In the genomic region with DNA sequence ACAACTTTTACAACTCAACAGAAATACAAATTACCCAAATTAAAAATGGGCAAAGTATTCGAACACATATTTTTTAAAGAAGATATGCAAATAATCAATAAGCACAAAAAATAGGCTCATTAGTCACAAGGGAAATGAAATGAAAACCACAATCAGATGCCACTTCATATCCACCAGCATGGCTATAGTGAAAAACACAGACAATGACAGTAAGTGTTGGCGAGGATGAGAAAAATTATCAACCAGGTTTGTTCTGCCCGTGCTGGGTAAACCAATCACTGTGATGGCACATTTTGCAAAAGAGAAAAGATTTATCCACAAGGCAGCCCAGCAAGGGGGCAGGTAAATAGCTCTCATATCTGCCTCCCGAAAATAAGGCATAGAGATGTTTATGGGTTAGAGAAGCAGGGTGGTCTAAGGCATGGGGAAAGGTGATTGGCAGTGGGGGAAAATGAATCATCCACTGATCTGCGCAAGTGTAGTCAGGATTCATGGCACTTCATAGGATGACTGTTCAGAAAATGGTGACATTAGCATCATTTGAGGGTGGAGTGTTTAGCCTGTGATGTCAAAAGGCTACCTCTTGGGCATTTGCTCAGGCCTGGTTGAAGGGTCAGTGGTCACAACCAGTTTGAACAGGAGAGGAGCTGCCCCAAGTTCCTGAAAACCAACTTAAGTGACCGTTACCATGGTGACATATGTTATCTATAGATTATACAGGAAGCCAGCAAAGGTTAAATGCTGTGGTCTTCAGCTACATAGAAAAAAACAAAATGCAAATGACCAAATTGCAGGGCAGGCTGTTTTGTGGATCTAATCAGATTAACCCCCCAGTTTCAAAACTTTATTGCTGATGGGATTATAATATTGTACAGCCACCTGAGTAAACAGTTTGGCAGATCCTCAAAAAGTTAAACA, we compare ENCODE assay signal across 1 cellular context.
TF ChIP-seq lines count a peak whose summit lies in the region.

No MANE protein-coding gene starts in this region.

TF ChIP-seq in K562, 482 proteins besides CTCF, POLR2A, EP300 and RAD21 (continues in another document):
- no peak for TF ChIP-seq ZNF24 (IDR thresholded peaks at IDR 0.05)
- peak; percentile 11; the same call in 1 of the 2 replicates for TF ChIP-seq SMARCE1 (IDR thresholded peaks at IDR 0.05)
- 0 out of 2 replicates have a peak, but pooled peaks have one; percentile 62 for TF ChIP-seq NCOA1 (IDR thresholded peaks at IDR 0.05; ENCODE audit: low read depth)
- TF ChIP-seq, protein P1, sequence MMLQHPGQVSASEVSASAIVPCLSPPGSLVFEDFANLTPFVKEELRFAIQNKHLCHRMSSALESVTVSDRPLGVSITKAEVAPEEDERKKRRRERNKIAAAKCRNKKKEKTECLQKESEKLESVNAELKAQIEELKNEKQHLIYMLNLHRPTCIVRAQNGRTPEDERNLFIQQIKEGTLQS (IDR thresholded peaks at IDR 0.05) = peak; percentile 66
- TF ChIP-seq, protein P1 (CRISPR knock-in tag; conservative IDR thresholded peaks at IDR 0.05) = no peak
- TF ChIP-seq, protein P2, sequence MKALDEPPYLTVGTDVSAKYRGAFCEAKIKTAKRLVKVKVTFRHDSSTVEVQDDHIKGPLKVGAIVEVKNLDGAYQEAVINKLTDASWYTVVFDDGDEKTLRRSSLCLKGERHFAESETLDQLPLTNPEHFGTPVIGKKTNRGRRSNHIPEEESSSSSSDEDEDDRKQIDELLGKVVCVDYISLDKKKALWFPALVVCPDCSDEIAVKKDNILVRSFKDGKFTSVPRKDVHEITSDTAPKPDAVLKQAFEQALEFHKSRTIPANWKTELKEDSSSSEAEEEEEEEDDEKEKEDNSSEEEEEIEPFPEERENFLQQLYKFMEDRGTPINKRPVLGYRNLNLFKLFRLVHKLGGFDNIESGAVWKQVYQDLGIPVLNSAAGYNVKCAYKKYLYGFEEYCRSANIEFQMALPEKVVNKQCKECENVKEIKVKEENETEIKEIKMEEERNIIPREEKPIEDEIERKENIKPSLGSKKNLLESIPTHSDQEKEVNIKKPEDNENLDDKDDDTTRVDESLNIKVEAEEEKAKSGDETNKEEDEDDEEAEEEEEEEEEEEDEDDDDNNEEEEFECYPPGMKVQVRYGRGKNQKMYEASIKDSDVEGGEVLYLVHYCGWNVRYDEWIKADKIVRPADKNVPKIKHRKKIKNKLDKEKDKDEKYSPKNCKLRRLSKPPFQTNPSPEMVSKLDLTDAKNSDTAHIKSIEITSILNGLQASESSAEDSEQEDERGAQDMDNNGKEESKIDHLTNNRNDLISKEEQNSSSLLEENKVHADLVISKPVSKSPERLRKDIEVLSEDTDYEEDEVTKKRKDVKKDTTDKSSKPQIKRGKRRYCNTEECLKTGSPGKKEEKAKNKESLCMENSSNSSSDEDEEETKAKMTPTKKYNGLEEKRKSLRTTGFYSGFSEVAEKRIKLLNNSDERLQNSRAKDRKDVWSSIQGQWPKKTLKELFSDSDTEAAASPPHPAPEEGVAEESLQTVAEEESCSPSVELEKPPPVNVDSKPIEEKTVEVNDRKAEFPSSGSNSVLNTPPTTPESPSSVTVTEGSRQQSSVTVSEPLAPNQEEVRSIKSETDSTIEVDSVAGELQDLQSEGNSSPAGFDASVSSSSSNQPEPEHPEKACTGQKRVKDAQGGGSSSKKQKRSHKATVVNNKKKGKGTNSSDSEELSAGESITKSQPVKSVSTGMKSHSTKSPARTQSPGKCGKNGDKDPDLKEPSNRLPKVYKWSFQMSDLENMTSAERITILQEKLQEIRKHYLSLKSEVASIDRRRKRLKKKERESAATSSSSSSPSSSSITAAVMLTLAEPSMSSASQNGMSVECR (CRISPR knock-in tag; IDR thresholded peaks at IDR 0.05) = no peak
- TF ChIP-seq ZBED1 (IDR thresholded peaks at IDR 0.05) = no peak
- TF ChIP-seq, protein P3, sequence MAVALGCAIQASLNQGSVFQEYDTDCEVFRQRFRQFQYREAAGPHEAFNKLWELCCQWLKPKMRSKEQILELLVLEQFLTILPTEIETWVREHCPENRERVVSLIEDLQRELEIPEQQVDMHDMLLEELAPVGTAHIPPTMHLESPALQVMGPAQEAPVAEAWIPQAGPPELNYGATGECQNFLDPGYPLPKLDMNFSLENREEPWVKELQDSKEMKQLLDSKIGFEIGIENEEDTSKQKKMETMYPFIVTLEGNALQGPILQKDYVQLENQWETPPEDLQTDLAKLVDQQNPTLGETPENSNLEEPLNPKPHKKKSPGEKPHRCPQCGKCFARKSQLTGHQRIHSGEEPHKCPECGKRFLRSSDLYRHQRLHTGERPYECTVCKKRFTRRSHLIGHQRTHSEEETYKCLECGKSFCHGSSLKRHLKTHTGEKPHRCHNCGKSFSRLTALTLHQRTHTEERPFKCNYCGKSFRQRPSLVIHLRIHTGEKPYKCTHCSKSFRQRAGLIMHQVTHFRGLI (CRISPR knock-in tag; IDR thresholded peaks at IDR 0.05) = no peak
- TF ChIP-seq, protein P4, sequence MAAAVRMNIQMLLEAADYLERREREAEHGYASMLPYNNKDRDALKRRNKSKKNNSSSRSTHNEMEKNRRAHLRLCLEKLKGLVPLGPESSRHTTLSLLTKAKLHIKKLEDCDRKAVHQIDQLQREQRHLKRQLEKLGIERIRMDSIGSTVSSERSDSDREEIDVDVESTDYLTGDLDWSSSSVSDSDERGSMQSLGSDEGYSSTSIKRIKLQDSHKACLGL (CRISPR knock-in tag; IDR thresholded peaks at IDR 0.05; ENCODE audit: borderline replicate concordance, poor library complexity, severe bottlenecking) = no peak
- TF ChIP-seq, protein P5, sequence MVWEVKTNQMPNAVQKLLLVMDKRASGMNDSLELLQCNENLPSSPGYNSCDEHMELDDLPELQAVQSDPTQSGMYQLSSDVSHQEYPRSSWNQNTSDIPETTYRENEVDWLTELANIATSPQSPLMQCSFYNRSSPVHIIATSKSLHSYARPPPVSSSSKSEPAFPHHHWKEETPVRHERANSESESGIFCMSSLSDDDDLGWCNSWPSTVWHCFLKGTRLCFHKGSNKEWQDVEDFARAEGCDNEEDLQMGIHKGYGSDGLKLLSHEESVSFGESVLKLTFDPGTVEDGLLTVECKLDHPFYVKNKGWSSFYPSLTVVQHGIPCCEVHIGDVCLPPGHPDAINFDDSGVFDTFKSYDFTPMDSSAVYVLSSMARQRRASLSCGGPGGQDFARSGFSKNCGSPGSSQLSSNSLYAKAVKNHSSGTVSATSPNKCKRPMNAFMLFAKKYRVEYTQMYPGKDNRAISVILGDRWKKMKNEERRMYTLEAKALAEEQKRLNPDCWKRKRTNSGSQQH (CRISPR knock-in tag; IDR thresholded peaks at IDR 0.05) = peak; percentile 63; the same call in 1 of the 2 replicates
- TF ChIP-seq CREBBP (IDR thresholded peaks at IDR 0.05; ENCODE audit: low read depth, low read length) = no peak
- TF ChIP-seq PHF21A (IDR thresholded peaks at IDR 0.05; ENCODE audit: borderline replicate concordance, low read depth) = no peak
- TF ChIP-seq FOXA3 (CRISPR knock-in tag; conservative IDR thresholded peaks at IDR 0.05 in 1 of 2, IDR thresholded peaks at IDR 0.05 in 1 of 2) = peak; percentile 33 to 61; a peak in 2 of 4 replicates
- no peak; the same call in 1 of the 2 replicates for TF ChIP-seq FOXM1 (IDR thresholded peaks at IDR 0.05; ENCODE audit: low read depth)
- no peak for TF ChIP-seq FOXM1 (CRISPR knock-in tag; IDR thresholded peaks at IDR 0.05; ENCODE audit: low read depth)
- TF ChIP-seq PTRF (tag; IDR thresholded peaks at IDR 0.05) = no peak
- TF ChIP-seq U2AF2 (optimal IDR thresholded peaks at IDR 0.05; ENCODE audit: low read depth, low read length) = no peak
- peak in 1 of 2 experiments; percentile 94; a peak in 2 of 4 replicates for TF ChIP-seq CSDE1 (IDR thresholded peaks at IDR 0.05)
- TF ChIP-seq KLF10 (CRISPR knock-in tag; IDR thresholded peaks at IDR 0.05) = peak; percentile 79; the same call in 1 of the 2 replicates
- TF ChIP-seq TARDBP (IDR thresholded peaks at IDR 0.05) = no peak
- no peak for TF ChIP-seq TCF7 (IDR thresholded peaks at IDR 0.05; ENCODE audit: borderline replicate concordance)
- no peak for TF ChIP-seq ZNF436 (CRISPR knock-in tag; IDR thresholded peaks at IDR 0.05)
- no peak for TF ChIP-seq YBX1 (IDR thresholded peaks at IDR 0.05)
- peak; percentile 67 for TF ChIP-seq C11orf30 (IDR thresholded peaks at IDR 0.05; ENCODE audit: low read depth)
- 0 out of 2 replicates have a peak, but pooled peaks have one; percentile 13 for TF ChIP-seq ZNF41 (CRISPR knock-in tag; conservative IDR thresholded peaks at IDR 0.05)
- TF ChIP-seq, protein P6, sequence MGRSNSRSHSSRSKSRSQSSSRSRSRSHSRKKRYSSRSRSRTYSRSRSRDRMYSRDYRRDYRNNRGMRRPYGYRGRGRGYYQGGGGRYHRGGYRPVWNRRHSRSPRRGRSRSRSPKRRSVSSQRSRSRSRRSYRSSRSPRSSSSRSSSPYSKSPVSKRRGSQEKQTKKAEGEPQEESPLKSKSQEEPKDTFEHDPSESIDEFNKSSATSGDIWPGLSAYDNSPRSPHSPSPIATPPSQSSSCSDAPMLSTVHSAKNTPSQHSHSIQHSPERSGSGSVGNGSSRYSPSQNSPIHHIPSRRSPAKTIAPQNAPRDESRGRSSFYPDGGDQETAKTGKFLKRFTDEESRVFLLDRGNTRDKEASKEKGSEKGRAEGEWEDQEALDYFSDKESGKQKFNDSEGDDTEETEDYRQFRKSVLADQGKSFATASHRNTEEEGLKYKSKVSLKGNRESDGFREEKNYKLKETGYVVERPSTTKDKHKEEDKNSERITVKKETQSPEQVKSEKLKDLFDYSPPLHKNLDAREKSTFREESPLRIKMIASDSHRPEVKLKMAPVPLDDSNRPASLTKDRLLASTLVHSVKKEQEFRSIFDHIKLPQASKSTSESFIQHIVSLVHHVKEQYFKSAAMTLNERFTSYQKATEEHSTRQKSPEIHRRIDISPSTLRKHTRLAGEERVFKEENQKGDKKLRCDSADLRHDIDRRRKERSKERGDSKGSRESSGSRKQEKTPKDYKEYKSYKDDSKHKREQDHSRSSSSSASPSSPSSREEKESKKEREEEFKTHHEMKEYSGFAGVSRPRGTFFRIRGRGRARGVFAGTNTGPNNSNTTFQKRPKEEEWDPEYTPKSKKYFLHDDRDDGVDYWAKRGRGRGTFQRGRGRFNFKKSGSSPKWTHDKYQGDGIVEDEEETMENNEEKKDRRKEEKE (IDR thresholded peaks at IDR 0.05; ENCODE audit: borderline replicate concordance in 1 of 2, control insufficient read depth in 1 of 2, low read depth in 2 of 2, low read length in 1 of 2) = 0 out of 4 replicates have a peak, but pooled peaks of 1 of the 2 experiments have one; percentile 19
- peak; percentile 78; the same call in 1 of the 2 replicates for TF ChIP-seq KLF6 (CRISPR knock-in tag; IDR thresholded peaks at IDR 0.05; ENCODE audit: borderline replicate concordance)
- TF ChIP-seq, protein P7, sequence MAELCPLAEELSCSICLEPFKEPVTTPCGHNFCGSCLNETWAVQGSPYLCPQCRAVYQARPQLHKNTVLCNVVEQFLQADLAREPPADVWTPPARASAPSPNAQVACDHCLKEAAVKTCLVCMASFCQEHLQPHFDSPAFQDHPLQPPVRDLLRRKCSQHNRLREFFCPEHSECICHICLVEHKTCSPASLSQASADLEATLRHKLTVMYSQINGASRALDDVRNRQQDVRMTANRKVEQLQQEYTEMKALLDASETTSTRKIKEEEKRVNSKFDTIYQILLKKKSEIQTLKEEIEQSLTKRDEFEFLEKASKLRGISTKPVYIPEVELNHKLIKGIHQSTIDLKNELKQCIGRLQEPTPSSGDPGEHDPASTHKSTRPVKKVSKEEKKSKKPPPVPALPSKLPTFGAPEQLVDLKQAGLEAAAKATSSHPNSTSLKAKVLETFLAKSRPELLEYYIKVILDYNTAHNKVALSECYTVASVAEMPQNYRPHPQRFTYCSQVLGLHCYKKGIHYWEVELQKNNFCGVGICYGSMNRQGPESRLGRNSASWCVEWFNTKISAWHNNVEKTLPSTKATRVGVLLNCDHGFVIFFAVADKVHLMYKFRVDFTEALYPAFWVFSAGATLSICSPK (IDR thresholded peaks at IDR 0.05; ENCODE audit: borderline replicate concordance) = no peak
- TF ChIP-seq KHSRP (IDR thresholded peaks at IDR 0.05) = 0 out of 2 replicates have a peak, but pooled peaks have one; percentile 39
- no peak for TF ChIP-seq ADNP (tag; IDR thresholded peaks at IDR 0.05)
- peak; percentile 67 for TF ChIP-seq ARID1B (IDR thresholded peaks at IDR 0.05)
- no peak for TF ChIP-seq FOXK1 (CRISPR knock-in tag; IDR thresholded peaks at IDR 0.05; ENCODE audit: borderline replicate concordance)
- TF ChIP-seq, protein P8, sequence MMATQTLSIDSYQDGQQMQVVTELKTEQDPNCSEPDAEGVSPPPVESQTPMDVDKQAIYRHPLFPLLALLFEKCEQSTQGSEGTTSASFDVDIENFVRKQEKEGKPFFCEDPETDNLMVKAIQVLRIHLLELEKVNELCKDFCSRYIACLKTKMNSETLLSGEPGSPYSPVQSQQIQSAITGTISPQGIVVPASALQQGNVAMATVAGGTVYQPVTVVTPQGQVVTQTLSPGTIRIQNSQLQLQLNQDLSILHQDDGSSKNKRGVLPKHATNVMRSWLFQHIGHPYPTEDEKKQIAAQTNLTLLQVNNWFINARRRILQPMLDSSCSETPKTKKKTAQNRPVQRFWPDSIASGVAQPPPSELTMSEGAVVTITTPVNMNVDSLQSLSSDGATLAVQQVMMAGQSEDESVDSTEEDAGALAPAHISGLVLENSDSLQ (IDR thresholded peaks at IDR 0.05) = peak; percentile 92
- TF ChIP-seq, protein P9, sequence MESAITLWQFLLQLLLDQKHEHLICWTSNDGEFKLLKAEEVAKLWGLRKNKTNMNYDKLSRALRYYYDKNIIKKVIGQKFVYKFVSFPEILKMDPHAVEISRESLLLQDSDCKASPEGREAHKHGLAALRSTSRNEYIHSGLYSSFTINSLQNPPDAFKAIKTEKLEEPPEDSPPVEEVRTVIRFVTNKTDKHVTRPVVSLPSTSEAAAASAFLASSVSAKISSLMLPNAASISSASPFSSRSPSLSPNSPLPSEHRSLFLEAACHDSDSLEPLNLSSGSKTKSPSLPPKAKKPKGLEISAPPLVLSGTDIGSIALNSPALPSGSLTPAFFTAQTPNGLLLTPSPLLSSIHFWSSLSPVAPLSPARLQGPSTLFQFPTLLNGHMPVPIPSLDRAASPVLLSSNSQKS (CRISPR knock-in tag; IDR thresholded peaks at IDR 0.05) = no peak
- TF ChIP-seq, protein P10, sequence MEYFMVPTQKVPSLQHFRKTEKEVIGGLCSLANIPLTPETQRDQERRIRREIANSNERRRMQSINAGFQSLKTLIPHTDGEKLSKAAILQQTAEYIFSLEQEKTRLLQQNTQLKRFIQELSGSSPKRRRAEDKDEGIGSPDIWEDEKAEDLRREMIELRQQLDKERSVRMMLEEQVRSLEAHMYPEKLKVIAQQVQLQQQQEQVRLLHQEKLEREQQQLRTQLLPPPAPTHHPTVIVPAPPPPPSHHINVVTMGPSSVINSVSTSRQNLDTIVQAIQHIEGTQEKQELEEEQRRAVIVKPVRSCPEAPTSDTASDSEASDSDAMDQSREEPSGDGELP (CRISPR knock-in tag; IDR thresholded peaks at IDR 0.05; ENCODE audit: borderline replicate concordance) = no peak; the same call in 1 of the 2 replicates
- TF ChIP-seq GTF2F1 (IDR thresholded peaks at IDR 0.05; ENCODE audit: low read depth, low read length) = no peak
- TF ChIP-seq ARHGAP35 (IDR thresholded peaks at IDR 0.05; ENCODE audit: partially characterized antibody) = no peak
- peak; percentile 72 for TF ChIP-seq NUFIP1 (IDR thresholded peaks at IDR 0.05; ENCODE audit: partially characterized antibody)
- no peak for TF ChIP-seq RBM25 (IDR thresholded peaks at IDR 0.05; ENCODE audit: low read depth, low read length, severe bottlenecking)
